Comparison of ENCODE assay signal across 1 cellular context in genomic region chr10:43114743-43115611, GRCh38.
TF ChIP-seq lines count a peak whose summit lies in the region.

No MANE protein-coding gene starts in this region.

TF ChIP-seq in GM23338, 12 proteins besides CTCF, POLR2A, EP300 and RAD21 (continued from another document):
- TF ChIP-seq ZNF462 (CRISPR knock-in tag; IDR thresholded peaks at IDR 0.05) (no peak), NANOG (IDR thresholded peaks at IDR 0.05; ENCODE audit: borderline replicate concordance) (no peak), EZH2 (IDR thresholded peaks at IDR 0.05; ENCODE audit: low read depth, unreplicated experiment) (no peak), REST (IDR thresholded peaks at IDR 0.05; ENCODE audit: unreplicated experiment) (no peak), STAT1 (IDR thresholded peaks at IDR 0.05; ENCODE audit: unreplicated experiment) (no peak), POLR2AphosphoS5 (IDR thresholded peaks at IDR 0.05; ENCODE audit: low read depth) (no peak), ZNF114 (CRISPR knock-in tag; IDR thresholded peaks at IDR 0.05) (no peak)
